In genomic region chr5:68271124-68271523, GRCh38 we compare ENCODE assay signal across 21 cellular contexts. TPM values are rescaled to one million over a fixed set of nuclear protein-coding genes. Genes with fewer than 3 reads are reported as not detected.
A peak's percentile ranks its signal among the peaks of the same experiment; 100 is the strongest.
DNase-seq lines count a peak whose midpoint lies in the region; ATAC-seq, FAIRE-seq and TF ChIP-seq lines count a peak whose summit lies in the region.
"Had no signal": no experiment of that assay in that cellular context is flagged by ENCODE, and none has a peak within 500 bp of the region (broad histone marks: within the 10 kb centered on the region; RNA-seq: fewer than 3 reads in every experiment).

No MANE protein-coding gene starts in this region.

- peaks cover 2% of the 10 kb centered on the region for H3K79me1 ChIP-seq in neuronal stem cell (ENCODE audit: low read depth, low read length)

- peaks cover 24% of the 10 kb centered on the region for H3K36me3 Mint-ChIP-seq in activated T-cell treated with anti-CD3 and anti-CD28 coated beads, Interleukin-2, amount 50 U/mL, for 24 hours (ENCODE audit: low read depth)
- peaks cover 3% of the 10 kb centered on the region for H3K36me3 Mint-ChIP-seq in T-helper 17 cell (ENCODE audit: low read depth)

- H3K4me1 ChIP-seq in keratinocyte (ENCODE audit: control insufficient read depth, extremely low read depth, insufficient read depth, low read length), result peaks cover 53% of the 10 kb centered on the region
- H3K4me1 ChIP-seq in sigmoid colon, result peaks cover 0 to 100% (median 88%) of the 10 kb centered on the region in 4 donors
- peaks cover 3 to 85% (median 47%) of the 10 kb centered on the region in 3 donors for H3K4me1 ChIP-seq in esophagus squamous epithelium
- peaks cover 0 to 7% of the 10 kb centered on the region in 2 donors for H3K4me1 ChIP-seq in neuronal stem cell (ENCODE audit: control insufficient read depth in 2 of 2, insufficient read depth in 1 of 2, low read depth in 1 of 2, low read length in 2 of 2)

- WGBS in sigmoid colon, 2 donors, result 54 to 73% methylated on average over 5 of the region's 5 CpGs
- WGBS in esophagus squamous epithelium, 2 donors, result 53 to 78% methylated on average over 5 of the region's 5 CpGs
- no CpG with 5 or more reads among the region's 5 CpGs for WGBS in neuronal stem cell (ENCODE audit: extremely low coverage in 2 of 2, insufficient read length in 2 of 2, insufficient replicate concordance in 1 of 2), 2 donors

- no peak overlapping the region for H2AK5ac ChIP-seq in neuronal stem cell (ENCODE audit: low read depth, low read length)

- no peak for DNase-seq in activated T-cell treated with anti-CD3 and anti-CD28 coated beads, Interleukin-2, amount 50 U/mL, for 24 hours
- DNase-seq in activated T-cell treated with anti-CD3 and anti-CD28 coated beads, Interleukin-2, amount 50 U/mL, for 48 hours, result no peak
- no peak for DNase-seq in T-helper 17 cell
- no peak for DNase-seq in keratinocyte (ENCODE audit: low read depth, low spot score)
- no peak for DNase-seq in sigmoid colon
- DNase-seq in esophagus squamous epithelium (lab: John Stamatoyannopoulos, UW), result no peak
- DNase-seq in neuronal stem cell (ENCODE audit: low spot score), result no peak
- DNase-seq: activated naive CD4-positive, alpha-beta T cell treated with anti-CD3 and anti-CD28 coated beads, Interleukin-2, amount 50 U/mL, for 16 hours; body of pancreas; C1 segment of cervical spinal cord; erythroblast; NCI-H1436 treated with DMSO at 0.1 percent for 48 hours; NCI-H345; stimulated activated CD4-positive, alpha-beta T cell treated with anti-CD3 and anti-CD28 coated beads, Interleukin-15, amount 100 ng/mL, for 24 hours; SW 1271 had no signal

- no peak overlapping the region for H4K8ac ChIP-seq in neuronal stem cell (ENCODE audit: low read depth, low read length)

- no peaks in the 10 kb centered on the region for H3K27me3 Mint-ChIP-seq in activated T-cell treated with anti-CD3 and anti-CD28 coated beads, Interleukin-2, amount 50 U/mL, for 24 hours
- H3K27me3 Mint-ChIP-seq in T-helper 17 cell, result no peaks in the 10 kb centered on the region
- H3K27me3 Mint-ChIP-seq: dendritic cell treated with granulocyte-macrophage colony-stimulating factor and Interleukin-4, amounts not matched to agents 40 ng/mL and 50 ng/mL, for 4 days; stimulated activated memory B cell treated with anti-CD40 and anti-IgM and Interleukin-4, amounts not matched to agents 10 μg/mL and 1 μg/mL and 100 μg/mL, for 72 hours had no signal

- peak overlapping the region; percentile 29 for H3K27ac Mint-ChIP-seq in activated T-cell treated with anti-CD3 and anti-CD28 coated beads, Interleukin-2, amount 50 U/mL, for 24 hours
- peak overlapping the region; percentile 93 for H3K27ac Mint-ChIP-seq in T-helper 17 cell
- H3K27ac Mint-ChIP-seq: dendritic cell treated with granulocyte-macrophage colony-stimulating factor and Interleukin-4, amounts not matched to agents 40 ng/mL and 50 ng/mL, for 4 days; neural progenitor cell; stimulated activated memory B cell treated with anti-CD40 and anti-IgM and Interleukin-4, amounts not matched to agents 10 μg/mL and 1 μg/mL and 100 μg/mL, for 72 hours; type B pancreatic cell had no signal

- H3K9me1 ChIP-seq in keratinocyte (ENCODE audit: control insufficient read depth, extremely low read depth, insufficient read depth, low read length), result no peaks in the 10 kb centered on the region

- peak; percentile 20 for FAIRE-seq in keratinocyte (lab: Jason Lieb, UNC)
- FAIRE-seq: A549 had no signal

- H3K4me3 ChIP-seq in keratinocyte (ENCODE audit: control insufficient read depth in 2 of 3, extremely low read depth in 1 of 3, insufficient read depth in 2 of 3, low read depth in 1 of 3, low read length in 3 of 3) (no peak overlapping the region), sigmoid colon (no peak overlapping the region), esophagus squamous epithelium (no peak overlapping the region), neuronal stem cell (ENCODE audit: low read length in 2 of 2) (no peak overlapping the region)
- H3K4me3 ChIP-seq: A549, body of pancreas, neural progenitor cell had no signal

- H3K9me3 ChIP-seq in T-helper 17 cell (ENCODE audit: control insufficient read depth, low read length, poor library complexity, severe bottlenecking), result no peaks in the 10 kb centered on the region
- H3K9me3 ChIP-seq in keratinocyte (ENCODE audit: control insufficient read depth, low read depth, low read length), result no peaks in the 10 kb centered on the region
- H3K9me3 ChIP-seq in sigmoid colon, result no peaks in the 10 kb centered on the region
- no peaks in the 10 kb centered on the region for H3K9me3 ChIP-seq in esophagus squamous epithelium
- no peaks in the 10 kb centered on the region for H3K9me3 ChIP-seq in neuronal stem cell (replicated peaks in 1 of 2; ENCODE audit: control insufficient read depth in 2 of 2, insufficient read depth in 1 of 2, low read depth in 1 of 2, low read length in 2 of 2)
- H3K9me3 ChIP-seq: A549, body of pancreas had no signal

- H3K36me3 ChIP-seq in keratinocyte (ENCODE audit: control insufficient read depth in 2 of 2, extremely low read depth in 1 of 2, insufficient read depth in 2 of 2, low read length in 2 of 2) (peaks cover 1 to 3% of the 10 kb centered on the region in 2 experiments), sigmoid colon (peaks cover 0 to 24% (median 4%) of the 10 kb centered on the region in 4 donors), esophagus squamous epithelium (peaks cover 0 to 35% (median 0%) of the 10 kb centered on the region in 3 donors), neuronal stem cell (replicated peaks in 1 of 2; ENCODE audit: control insufficient read depth in 2 of 2, insufficient read depth in 2 of 2, low read length in 2 of 2) (peaks cover 2 to 33% of the 10 kb centered on the region in 2 donors)
- H3K36me3 ChIP-seq: neural progenitor cell had no signal

- ATAC-seq in T-helper 17 cell (no peak), GM18502 (IDR thresholded peaks at IDR 0.05; ENCODE audit: poor library complexity, unreplicated experiment) (no peak)
- ATAC-seq: A549; body of pancreas; stimulated activated memory B cell treated with anti-CD40 and anti-IgM and Interleukin-4, amounts not matched to agents 10 μg/mL and 1 μg/mL and 100 μg/mL, for 72 hours had no signal

- no peaks in the 10 kb centered on the region for H4K20me1 ChIP-seq in keratinocyte (ENCODE audit: control insufficient read depth, extremely low read depth, insufficient read depth, low read length)

- H3K9me3 Mint-ChIP-seq in activated T-cell treated with anti-CD3 and anti-CD28 coated beads, Interleukin-2, amount 50 U/mL, for 24 hours, result no peaks in the 10 kb centered on the region
- H3K9me3 Mint-ChIP-seq: dendritic cell treated with granulocyte-macrophage colony-stimulating factor and Interleukin-4, amounts not matched to agents 40 ng/mL and 50 ng/mL, for 4 days; neural progenitor cell; stimulated activated memory B cell treated with anti-CD40 and anti-IgM and Interleukin-4, amounts not matched to agents 10 μg/mL and 1 μg/mL and 100 μg/mL, for 72 hours; type B pancreatic cell had no signal

- intact Hi-C loops in sigmoid colon (cut with DNase I), result no loop called here
- intact Hi-C loops in esophagus squamous epithelium (cut with DNase I), result no loop called here

- no peak overlapping the region for H3K4me3 Mint-ChIP-seq in activated T-cell treated with anti-CD3 and anti-CD28 coated beads, Interleukin-2, amount 50 U/mL, for 24 hours
- peak overlapping the region; percentile 28 for H3K4me3 Mint-ChIP-seq in T-helper 17 cell
- H3K4me3 Mint-ChIP-seq: dendritic cell treated with granulocyte-macrophage colony-stimulating factor and Interleukin-4, amounts not matched to agents 40 ng/mL and 50 ng/mL, for 4 days; neural progenitor cell; stimulated activated memory B cell treated with anti-CD40 and anti-IgM and Interleukin-4, amounts not matched to agents 10 μg/mL and 1 μg/mL and 100 μg/mL, for 72 hours; type B pancreatic cell had no signal

- TF ChIP-seq POLR2A in sigmoid colon (IDR thresholded peaks at IDR 0.05) (no peak), esophagus squamous epithelium (IDR thresholded peaks at IDR 0.05) (no peak)

- no peaks in the 10 kb centered on the region for H3K27me3 ChIP-seq in keratinocyte (ENCODE audit: control insufficient read depth, extremely low read depth, insufficient read depth, low read length)
- no peaks in the 10 kb centered on the region for H3K27me3 ChIP-seq in sigmoid colon
- no peaks in the 10 kb centered on the region for H3K27me3 ChIP-seq in esophagus squamous epithelium
- H3K27me3 ChIP-seq in neuronal stem cell (ENCODE audit: control insufficient read depth in 3 of 3, insufficient read depth in 3 of 3, low read depth in 1 of 3, low read length in 3 of 3), result no peaks in the 10 kb centered on the region
- H3K27me3 ChIP-seq: body of pancreas, neural progenitor cell had no signal

- peaks cover 24% of the 10 kb centered on the region for H3K79me2 ChIP-seq in keratinocyte (ENCODE audit: control insufficient read depth, insufficient read depth, low read length)

- H2BK120ac ChIP-seq in neuronal stem cell (ENCODE audit: low read depth, low read length), result no peak overlapping the region

- dilution Hi-C loops in keratinocyte (cut with MboI; ENCODE audit: extremely low pct_ligation_motif_present, low sequenced_read_pairs), result no loop called here

- TF ChIP-seq EP300 in sigmoid colon (IDR thresholded peaks at IDR 0.05), result no peak

- no peak overlapping the region for H3K23ac ChIP-seq in neuronal stem cell (ENCODE audit: low read depth, low read length, poor library complexity)

- H2BK15ac ChIP-seq in neuronal stem cell (ENCODE audit: low read length), result no peak overlapping the region

- H3K14ac ChIP-seq in neuronal stem cell (ENCODE audit: low read length), result no peak overlapping the region

- H3K4ac ChIP-seq in neuronal stem cell (ENCODE audit: low read length), result no peak overlapping the region

- no peak overlapping the region for H3K18ac ChIP-seq in neuronal stem cell (ENCODE audit: low read length)

- peaks cover 92% of the 10 kb centered on the region for H3K4me1 Mint-ChIP-seq in activated T-cell treated with anti-CD3 and anti-CD28 coated beads, Interleukin-2, amount 50 U/mL, for 24 hours (ENCODE audit: low read depth)
- H3K4me1 Mint-ChIP-seq in T-helper 17 cell, result peaks cover 60% of the 10 kb centered on the region

- H3K4me2 ChIP-seq in keratinocyte (ENCODE audit: control insufficient read depth, extremely low read depth, insufficient read depth, low read depth, low read length) (no peak overlapping the region), neuronal stem cell (ENCODE audit: insufficient read depth, low read length, poor library complexity, severe bottlenecking) (no peak overlapping the region)
- H3K4me2 ChIP-seq: A549, neural progenitor cell had no signal

- no peak overlapping the region for H2BK12ac ChIP-seq in neuronal stem cell (ENCODE audit: low read length)

- no peak overlapping the region for H3K9ac ChIP-seq in keratinocyte (ENCODE audit: control insufficient read depth, extremely low read depth, insufficient read depth, low read length)
- H3K9ac ChIP-seq in neuronal stem cell (ENCODE audit: low read depth, low read length, poor library complexity), result no peak overlapping the region
- H3K9ac ChIP-seq: neural progenitor cell had no signal

- TF ChIP-seq CTCF in keratinocyte (optimal IDR thresholded peaks at IDR 0.05 in 1 of 3, IDR thresholded peaks at IDR 0.05 in 1 of 3, conservative IDR thresholded peaks at IDR 0.05 in 1 of 3; ENCODE audit: extremely low read depth in 1 of 3, insufficient read depth in 2 of 3, low read length in 3 of 3) (no peak), sigmoid colon (IDR thresholded peaks at IDR 0.05) (no peak), esophagus squamous epithelium (IDR thresholded peaks at IDR 0.05) (no peak)

- H3K27ac ChIP-seq in keratinocyte (ENCODE audit: control insufficient read depth, insufficient read depth, low read length) (no peak overlapping the region), sigmoid colon (peak overlapping the region; percentile 37 to 89 (median 83)), esophagus squamous epithelium (peak overlapping the region in 1 of 4 donors; percentile 13), neuronal stem cell (replicated peaks; ENCODE audit: low read length) (no peak overlapping the region)
- H3K27ac ChIP-seq: A549, body of pancreas, neural progenitor cell had no signal

- H2AFZ ChIP-seq in keratinocyte (ENCODE audit: control insufficient read depth, low read length) (no peak overlapping the region), neuronal stem cell (ENCODE audit: low read length) (no peak overlapping the region)
- H2AFZ ChIP-seq: neural progenitor cell had no signal

- no peak overlapping the region for H4K91ac ChIP-seq in neuronal stem cell (ENCODE audit: low read depth, low read length, poor library complexity)

- no peak overlapping the region for H2BK5ac ChIP-seq in neuronal stem cell (ENCODE audit: low read length)

RNA-seq across cellular contexts. Expression of gene PIK3R1, which starts 55.6 kb away (rescaled TPM):
- total RNA-seq in T-helper 17 cell, result 100 to 1,000 TPM; 212 to 306 TPM
- polyA plus RNA-seq in keratinocyte, result 6.6 to 16.7 TPM (median 13.9 TPM) in 3 replicates
- 40.8 TPM for polyA plus RNA-seq in keratinocyte (2011; ENCODE audit: low read depth)
- 7.0 and 9.9 TPM in 2 replicates for polyA plus RNA-seq in keratinocyte (2011; cell fraction: cytosol; rRNA removed)
- 16.0 and 17.5 TPM in 2 replicates for polyA plus RNA-seq in keratinocyte (2011; cell fraction: nucleus; rRNA removed)
- 14.4 and 15.8 TPM in 2 replicates for polyA plus RNA-seq in keratinocyte (2012; ENCODE audit: low replicate concordance)
- polyA minus RNA-seq in keratinocyte, result 31.5 to 55.5 TPM (median 53.6 TPM) in 3 replicates
- polyA minus RNA-seq in keratinocyte (2011; cell fraction: cytosol; rRNA and poly(A)+ RNA removed), result 15.3 TPM
- 22.4 and 50.5 TPM in 2 replicates for polyA minus RNA-seq in keratinocyte (2011; cell fraction: nucleus; rRNA and poly(A)+ RNA removed)
- 100 to 1,000 TPM; 177 to 227 (median 190) TPM for total RNA-seq in sigmoid colon
- polyA plus RNA-seq in sigmoid colon, result 10 to 100 TPM in 2 of 3 donors, 1 to 10 TPM in 1; 9.2 to 28.5 (median 13.2) TPM
- 100 to 1,000 TPM in 1 of 4 donors, 10 to 100 TPM in 3; 15.9 to 114 (median 40.8) TPM for total RNA-seq in esophagus squamous epithelium
- polyA plus RNA-seq in neuronal stem cell (2013, experiment 1 of 2), result 14.0 TPM
- polyA plus RNA-seq in neuronal stem cell (2013, experiment 2 of 2), result 14.2 TPM

Comparison
In these comparisons a context has a peak if more than half of its experiments do, and no peak if none do; other contexts are left out.
1. H3K27ac ChIP-seq: peak in sigmoid colon (4 of 4); none in keratinocyte (single experiment) and neuronal stem cell (single experiment).